ENCODE assay signal across 36 cellular contexts in genomic region chr14:85074955-85075354, GRCh38.
"Had no signal": no experiment of that assay in that cellular context is flagged by ENCODE, and none has a peak within 500 bp of the region (broad histone marks: within the 10 kb centered on the region; RNA-seq: fewer than 3 reads in every experiment).

No MANE protein-coding gene starts in this region.

- H3K27ac ChIP-seq: KMS-11 had no signal

- H3K4me2 ChIP-seq: KMS-11 had no signal

- H3K9ac ChIP-seq: KMS-11 had no signal

- H3K4me3 ChIP-seq: MG63 had no signal

- H3K27me3 ChIP-seq: MG63 had no signal

- H3K9me3 ChIP-seq: MG63 had no signal

- DNase-seq: Karpas-422, Kasumi-1, KG1, MG63, MM.1S, MV-4-11, NCI-H1048, NCI-H1092, NCI-H1092 treated with DMSO at 0.1 percent for 48 hours, NCI-H1105, NCI-H1105 treated with DMSO at 0.1 percent for 48 hours, NCI-H1417, NCI-H1417 treated with DMSO at 0.1 percent for 48 hours, NCI-H1436, NCI-H1436 treated with DMSO at 0.1 percent for 48 hours, NCI-H146, NCI-H1694, NCI-H1694 treated with DMSO at 0.1 percent for 48 hours, NCI-H187, NCI-H187 treated with DMSO at 0.1 percent for 48 hours, NCI-H1930, NCI-H2029, NCI-H2029 treated with DMSO at 0.1 percent for 48 hours, NCI-H2081, NCI-H2081 treated with DMSO at 0.1 percent for 48 hours, NCI-H2107, NCI-H2171, NCI-H2171 treated with DMSO at 0.1 percent for 48 hours, NCI-H2227 treated with DMSO at 0.1 percent for 48 hours, NCI-H226, NCI-H345, NCI-H446, NCI-H446 treated with DMSO at 0.1 percent for 48 hours, NCI-H510A, NCI-H510A treated with DMSO at 0.1 percent for 48 hours had no signal

- H3K36me3 ChIP-seq: MG63 had no signal
